Comparison of ENCODE assay signal across 9 cellular contexts in genomic region chr14:52131640-52132320, GRCh38.
DNase-seq lines count a peak whose midpoint lies in the region; ATAC-seq and TF ChIP-seq lines count a peak whose summit lies in the region.
"Had no signal": no experiment of that assay in that cellular context is flagged by ENCODE, and none has a peak within 500 bp of the region (broad histone marks: within the 10 kb centered on the region; RNA-seq: fewer than 3 reads in every experiment).

No MANE protein-coding gene starts in this region.

- no peak for TF ChIP-seq POLR2A in tibial nerve (IDR thresholded peaks at IDR 0.05)

- no peak overlapping the region for H3K4me2 ChIP-seq in GM23338

- H3K4me1 ChIP-seq in GM23338 (ENCODE audit: insufficient read depth) (no peaks in the 10 kb centered on the region), tibial nerve (peaks cover 0 to 20% (median 4%) of the 10 kb centered on the region in 4 donors)

- H3K27me3 Mint-ChIP-seq in GM23338 (ENCODE audit: insufficient read depth, low read depth, poor library complexity) (peaks cover 1% of the 10 kb centered on the region), neural crest cell (ENCODE audit: low read depth) (no peaks in the 10 kb centered on the region)

- H3K4me3 ChIP-seq in GM23338, result no peak overlapping the region
- H3K4me3 ChIP-seq in tibial nerve, result no peak overlapping the region

- H3K79me2 ChIP-seq in GM23338 (replicated peaks; ENCODE audit: insufficient read depth), result no peaks in the 10 kb centered on the region

- H3K27me3 ChIP-seq in GM23338 (ENCODE audit: insufficient read depth) (no peaks in the 10 kb centered on the region), tibial nerve (no peaks in the 10 kb centered on the region)
- H3K27me3 ChIP-seq: neutrophil had no signal

- no peaks in the 10 kb centered on the region for H3F3A ChIP-seq in GM23338 (replicated peaks; ENCODE audit: low read depth)

- peaks cover 0 to 14% (median 0%) of the 10 kb centered on the region in 4 donors for H3K9me3 ChIP-seq in tibial nerve
- H3K9me3 ChIP-seq: neutrophil had no signal

- TF ChIP-seq CTCF in GM23338 (conservative IDR thresholded peaks at IDR 0.05; ENCODE audit: low read depth in 2 of 2) (peak; percentile 87 to 94), neural crest cell (conservative IDR thresholded peaks at IDR 0.05) (peak; percentile 78), tibial nerve (IDR thresholded peaks at IDR 0.05) (peak; percentile 59 to 82 (median 72))

- 31 to 32% methylated on average over 13 of the region's 13 CpGs for WGBS in tibial nerve, 2 donors

- no peak overlapping the region for H3K4me3 Mint-ChIP-seq in GM23338
- H3K4me3 Mint-ChIP-seq in neural crest cell, result peak overlapping the region; percentile 8

- no peak overlapping the region for H2AFZ ChIP-seq in GM23338

- peaks cover 16% of the 10 kb centered on the region; the same call in 2 of the 3 replicates for H3K4me1 Mint-ChIP-seq in GM23338
- peaks cover 14% of the 10 kb centered on the region for H3K4me1 Mint-ChIP-seq in neural crest cell

- H3K36me3 Mint-ChIP-seq in GM23338 (ENCODE audit: low read depth) (peaks cover 16% of the 10 kb centered on the region), neural crest cell (ENCODE audit: low read depth) (peaks cover 9% of the 10 kb centered on the region)

- H3K9me3 Mint-ChIP-seq in GM23338 (peaks cover 30% of the 10 kb centered on the region), neural crest cell (peaks cover 9% of the 10 kb centered on the region)

- peak; percentile 92 for DNase-seq in AG08395 (ENCODE audit: low spot score)
- peak; percentile 93 for DNase-seq in GM23338 (ENCODE audit: low spot score)
- peak; percentile 84 for DNase-seq in NCI-H226
- DNase-seq in activated CD8-positive, alpha-beta memory T cell treated with anti-CD3 and anti-CD28 coated beads, Interleukin-2, amount 50 U/mL, for 4 hours, result peak; percentile 40
- peak; percentile 94 for DNase-seq in fibroblast of the conjunctiva (ENCODE audit: low read depth)
- DNase-seq in neural crest cell (ENCODE audit: low read depth, low spot score), result peak; percentile 81
- DNase-seq in tibial nerve (ENCODE audit: low spot score in 2 of 2), result peak; percentile 28 to 81

- TF ChIP-seq EP300 in tibial nerve (IDR thresholded peaks at IDR 0.05), result peak in 1 of 2 donors; percentile 79

- H3K27ac ChIP-seq in GM23338 (ENCODE audit: low read depth), result no peak overlapping the region
- H3K27ac ChIP-seq in tibial nerve, result peak overlapping the region in 1 of 4 donors; percentile 36
- H3K27ac ChIP-seq: neutrophil had no signal

- H4K20me1 ChIP-seq in GM23338 (replicated peaks; ENCODE audit: insufficient read depth), result no peaks in the 10 kb centered on the region

- no peaks in the 10 kb centered on the region for H3K36me3 ChIP-seq in GM23338 (ENCODE audit: insufficient read depth)
- no peaks in the 10 kb centered on the region for H3K36me3 ChIP-seq in tibial nerve
- H3K36me3 ChIP-seq: neutrophil had no signal

- ATAC-seq in GM23338 (peak; percentile 100), GM18868 (IDR thresholded peaks at IDR 0.05; ENCODE audit: unreplicated experiment) (no peak)

- H3K9me2 ChIP-seq in GM23338 (ENCODE audit: insufficient read depth), result no peaks in the 10 kb centered on the region

- H3K27ac Mint-ChIP-seq in GM23338, result peak overlapping the region; percentile 27; the same call in 1 of the 2 replicates
- no peak overlapping the region for H3K27ac Mint-ChIP-seq in neural crest cell (ENCODE audit: unreplicated experiment)

TF ChIP-seq in GM23338, 12 proteins besides CTCF, POLR2A, EP300 and RAD21 (continues in another document):
- TF ChIP-seq JUNB (IDR thresholded peaks at IDR 0.05; ENCODE audit: unreplicated experiment) (no peak), POLR2AphosphoS5 (IDR thresholded peaks at IDR 0.05; ENCODE audit: low read depth) (no peak), ZNF331 (CRISPR knock-in tag; IDR thresholded peaks at IDR 0.05; ENCODE audit: low read depth) (no peak), NANOG (IDR thresholded peaks at IDR 0.05; ENCODE audit: borderline replicate concordance) (no peak), REST (IDR thresholded peaks at IDR 0.05; ENCODE audit: unreplicated experiment) (no peak), EZH2phosphoT487 (IDR thresholded peaks at IDR 0.05; ENCODE audit: unreplicated experiment) (no peak), CREB1 (CRISPR knock-in tag; IDR thresholded peaks at IDR 0.05; ENCODE audit: low read depth) (no peak), STAT1 (IDR thresholded peaks at IDR 0.05; ENCODE audit: unreplicated experiment) (no peak), EZH2 (IDR thresholded peaks at IDR 0.05; ENCODE audit: low read depth, unreplicated experiment) (no peak), ZNF114 (CRISPR knock-in tag; IDR thresholded peaks at IDR 0.05) (no peak), ETS1 (IDR thresholded peaks at IDR 0.05) (no peak)

Comparison
In these comparisons a context has a peak if more than half of its experiments do, and no peak if none do; other contexts are left out.
1. DNase-seq: peak in every context shown above with its lines; median percentile 94 in fibroblast of the conjunctiva; 93 in GM23338; 92 in AG08395; 84 in NCI-H226; 81 in neural crest cell; 54 in tibial nerve; 40 in activated CD8-positive, alpha-beta memory T cell treated with anti-CD3 and anti-CD28 coated beads, Interleukin-2, amount 50 U/mL, for 4 hours.